Comparison of ENCODE assay signal across 1 cellular context in the genomic region with DNA sequence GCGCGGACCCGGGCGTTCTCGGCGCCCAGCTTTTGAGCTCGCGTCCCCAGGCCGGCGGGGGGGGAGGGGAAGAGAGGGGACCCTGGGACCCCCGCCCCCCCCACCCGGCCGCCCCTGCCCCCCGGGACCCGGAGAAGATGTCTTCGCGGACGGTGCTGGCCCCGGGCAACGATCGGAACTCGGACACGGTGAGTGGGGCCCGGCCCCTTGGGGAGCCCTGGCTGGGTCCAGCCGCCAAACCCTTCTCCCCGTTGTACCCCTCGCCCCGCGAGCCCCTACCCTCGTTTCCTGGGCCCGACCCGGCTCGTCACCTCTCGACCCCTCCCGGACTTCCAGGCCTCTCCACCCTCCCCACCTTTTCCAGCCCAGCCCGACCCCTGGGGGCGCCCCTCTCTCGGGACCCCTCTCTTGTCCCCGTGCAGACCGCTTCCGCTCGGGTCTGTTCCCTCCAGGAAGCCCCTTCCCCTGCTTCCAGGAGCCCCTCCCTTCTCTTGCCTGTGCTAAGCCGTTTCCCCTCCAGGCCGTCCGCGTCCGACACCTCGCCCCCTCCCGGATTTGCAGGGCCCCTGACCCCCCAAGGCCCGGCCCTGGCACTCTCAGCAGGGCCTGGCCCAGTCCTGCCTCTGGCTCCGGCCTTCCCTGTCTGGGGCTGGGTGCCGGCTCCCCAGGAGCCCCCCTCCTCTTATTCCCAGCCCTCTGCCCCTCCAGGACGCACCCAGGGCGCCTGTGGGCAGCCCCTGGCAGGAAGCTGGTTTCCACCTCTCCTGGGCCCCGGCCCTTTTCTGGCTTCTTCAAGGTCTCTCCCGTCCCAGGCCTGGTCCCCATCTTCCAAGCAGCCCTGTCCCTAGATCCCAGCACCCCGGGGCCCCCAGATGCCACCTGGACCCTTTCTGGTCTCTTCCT.
TF ChIP-seq lines count a peak whose summit lies in the region.

No MANE protein-coding gene starts in this region.

TF ChIP-seq in HepG2, 621 proteins besides CTCF, POLR2A, EP300 and RAD21 (continues in another document):
- TF ChIP-seq SALL1 (CRISPR knock-in tag; IDR thresholded peaks at IDR 0.05): no peak
- peak; percentile 69 for TF ChIP-seq PATZ1 (CRISPR knock-in tag; IDR thresholded peaks at IDR 0.05)
- no peak for TF ChIP-seq KMT2B (CRISPR knock-in tag; IDR thresholded peaks at IDR 0.05)
- no peak for TF ChIP-seq PITX1 (CRISPR knock-in tag; IDR thresholded peaks at IDR 0.05)
- TF ChIP-seq HNRNPUL1 (IDR thresholded peaks at IDR 0.05; ENCODE audit: low read depth, low read length): no peak
- no peak for TF ChIP-seq BRCA1 (CRISPR knock-in tag; IDR thresholded peaks at IDR 0.05)
- TF ChIP-seq, protein P1, sequence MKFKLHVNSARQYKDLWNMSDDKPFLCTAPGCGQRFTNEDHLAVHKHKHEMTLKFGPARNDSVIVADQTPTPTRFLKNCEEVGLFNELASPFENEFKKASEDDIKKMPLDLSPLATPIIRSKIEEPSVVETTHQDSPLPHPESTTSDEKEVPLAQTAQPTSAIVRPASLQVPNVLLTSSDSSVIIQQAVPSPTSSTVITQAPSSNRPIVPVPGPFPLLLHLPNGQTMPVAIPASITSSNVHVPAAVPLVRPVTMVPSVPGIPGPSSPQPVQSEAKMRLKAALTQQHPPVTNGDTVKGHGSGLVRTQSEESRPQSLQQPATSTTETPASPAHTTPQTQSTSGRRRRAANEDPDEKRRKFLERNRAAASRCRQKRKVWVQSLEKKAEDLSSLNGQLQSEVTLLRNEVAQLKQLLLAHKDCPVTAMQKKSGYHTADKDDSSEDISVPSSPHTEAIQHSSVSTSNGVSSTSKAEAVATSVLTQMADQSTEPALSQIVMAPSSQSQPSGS (CRISPR knock-in tag; IDR thresholded peaks at IDR 0.05): no peak
- TF ChIP-seq GATAD1 (CRISPR knock-in tag; IDR thresholded peaks at IDR 0.05): no peak
- TF ChIP-seq SUZ12 (IDR thresholded peaks at IDR 0.05; ENCODE audit: low read depth, low read length): no peak
- TF ChIP-seq RBFOX2 (IDR thresholded peaks at IDR 0.05; ENCODE audit: low read depth, low read length): 0 out of 2 replicates have a peak, but pooled peaks have one; percentile 19
- peak in 1 of 2 experiments; percentile 59; a peak in 2 of 4 replicates for TF ChIP-seq HMGXB4 (CRISPR knock-in tag; IDR thresholded peaks at IDR 0.05; ENCODE audit: borderline replicate concordance in 1 of 2, low read depth in 1 of 2)
- TF ChIP-seq POLR2AphosphoS5 (IDR thresholded peaks at IDR 0.05; ENCODE audit: low read depth, low read length): no peak
- no peak for TF ChIP-seq ZFP62 (CRISPR knock-in tag; IDR thresholded peaks at IDR 0.05)
- TF ChIP-seq HMGA1 (CRISPR knock-in tag; conservative IDR thresholded peaks at IDR 0.05): no peak
- no peak for TF ChIP-seq ZNF124 (CRISPR knock-in tag; IDR thresholded peaks at IDR 0.05)
- 0 out of 2 replicates have a peak, but pooled peaks have one; percentile 10 for TF ChIP-seq SNAPC4 (CRISPR knock-in tag; IDR thresholded peaks at IDR 0.05)
- 0 out of 2 replicates have a peak, but pooled peaks have one; percentile 16 for TF ChIP-seq MXD1 (CRISPR knock-in tag; IDR thresholded peaks at IDR 0.05)
- no peak for TF ChIP-seq ZNF44 (CRISPR knock-in tag; IDR thresholded peaks at IDR 0.05)
- TF ChIP-seq POLR2G (IDR thresholded peaks at IDR 0.05; ENCODE audit: low read depth, low read length): no peak
- no peak for TF ChIP-seq ZNF672 (CRISPR knock-in tag; IDR thresholded peaks at IDR 0.05)
- TF ChIP-seq ARHGAP35 (CRISPR knock-in tag; IDR thresholded peaks at IDR 0.05; ENCODE audit: borderline replicate concordance): no peak
- no peak for TF ChIP-seq ZNF562 (CRISPR knock-in tag; IDR thresholded peaks at IDR 0.05; ENCODE audit: borderline replicate concordance)
- no peak for TF ChIP-seq ARNT (IDR thresholded peaks at IDR 0.05)
- no peak for TF ChIP-seq XRCC5 (optimal IDR thresholded peaks at IDR 0.05; ENCODE audit: low read length)
- TF ChIP-seq ZFAT (CRISPR knock-in tag; conservative IDR thresholded peaks at IDR 0.05): no peak
- 0 out of 2 replicates have a peak, but pooled peaks have one; percentile 46 for TF ChIP-seq ZMAT3 (CRISPR knock-in tag; conservative IDR thresholded peaks at IDR 0.05)
- TF ChIP-seq SRSF1 (optimal IDR thresholded peaks at IDR 0.05; ENCODE audit: low read depth, low read length): peak; percentile 52
- 0 out of 2 replicates have a peak, but pooled peaks have one; percentile 43 for TF ChIP-seq ZBTB7A (CRISPR knock-in tag; IDR thresholded peaks at IDR 0.05)
- TF ChIP-seq TGIF2 (CRISPR knock-in tag; IDR thresholded peaks at IDR 0.05): no peak
- no peak; the same call in 1 of the 2 replicates for TF ChIP-seq KDM2A (CRISPR knock-in tag; IDR thresholded peaks at IDR 0.05; ENCODE audit: borderline replicate concordance, low read depth)
- TF ChIP-seq, protein P2, sequence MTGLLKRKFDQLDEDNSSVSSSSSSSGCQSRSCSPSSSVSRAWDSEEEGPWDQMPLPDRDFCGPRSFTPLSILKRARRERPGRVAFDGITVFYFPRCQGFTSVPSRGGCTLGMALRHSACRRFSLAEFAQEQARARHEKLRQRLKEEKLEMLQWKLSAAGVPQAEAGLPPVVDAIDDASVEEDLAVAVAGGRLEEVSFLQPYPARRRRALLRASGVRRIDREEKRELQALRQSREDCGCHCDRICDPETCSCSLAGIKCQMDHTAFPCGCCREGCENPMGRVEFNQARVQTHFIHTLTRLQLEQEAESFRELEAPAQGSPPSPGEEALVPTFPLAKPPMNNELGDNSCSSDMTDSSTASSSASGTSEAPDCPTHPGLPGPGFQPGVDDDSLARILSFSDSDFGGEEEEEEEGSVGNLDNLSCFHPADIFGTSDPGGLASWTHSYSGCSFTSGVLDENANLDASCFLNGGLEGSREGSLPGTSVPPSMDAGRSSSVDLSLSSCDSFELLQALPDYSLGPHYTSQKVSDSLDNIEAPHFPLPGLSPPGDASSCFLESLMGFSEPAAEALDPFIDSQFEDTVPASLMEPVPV (CRISPR knock-in tag; IDR thresholded peaks at IDR 0.05): no peak
- TF ChIP-seq CSRNP2 (CRISPR knock-in tag; conservative IDR thresholded peaks at IDR 0.05; ENCODE audit: low read depth): no peak
- TF ChIP-seq, protein P3, sequence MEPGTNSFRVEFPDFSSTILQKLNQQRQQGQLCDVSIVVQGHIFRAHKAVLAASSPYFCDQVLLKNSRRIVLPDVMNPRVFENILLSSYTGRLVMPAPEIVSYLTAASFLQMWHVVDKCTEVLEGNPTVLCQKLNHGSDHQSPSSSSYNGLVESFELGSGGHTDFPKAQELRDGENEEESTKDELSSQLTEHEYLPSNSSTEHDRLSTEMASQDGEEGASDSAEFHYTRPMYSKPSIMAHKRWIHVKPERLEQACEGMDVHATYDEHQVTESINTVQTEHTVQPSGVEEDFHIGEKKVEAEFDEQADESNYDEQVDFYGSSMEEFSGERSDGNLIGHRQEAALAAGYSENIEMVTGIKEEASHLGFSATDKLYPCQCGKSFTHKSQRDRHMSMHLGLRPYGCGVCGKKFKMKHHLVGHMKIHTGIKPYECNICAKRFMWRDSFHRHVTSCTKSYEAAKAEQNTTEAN (CRISPR knock-in tag; conservative IDR thresholded peaks at IDR 0.05): no peak
- TF ChIP-seq KAT2B (IDR thresholded peaks at IDR 0.05; ENCODE audit: borderline replicate concordance, low read depth, low read length): no peak
- TF ChIP-seq ZBTB7B (CRISPR knock-in tag; IDR thresholded peaks at IDR 0.05): peak; percentile 30; the same call in 1 of the 2 replicates
- TF ChIP-seq, protein P4, sequence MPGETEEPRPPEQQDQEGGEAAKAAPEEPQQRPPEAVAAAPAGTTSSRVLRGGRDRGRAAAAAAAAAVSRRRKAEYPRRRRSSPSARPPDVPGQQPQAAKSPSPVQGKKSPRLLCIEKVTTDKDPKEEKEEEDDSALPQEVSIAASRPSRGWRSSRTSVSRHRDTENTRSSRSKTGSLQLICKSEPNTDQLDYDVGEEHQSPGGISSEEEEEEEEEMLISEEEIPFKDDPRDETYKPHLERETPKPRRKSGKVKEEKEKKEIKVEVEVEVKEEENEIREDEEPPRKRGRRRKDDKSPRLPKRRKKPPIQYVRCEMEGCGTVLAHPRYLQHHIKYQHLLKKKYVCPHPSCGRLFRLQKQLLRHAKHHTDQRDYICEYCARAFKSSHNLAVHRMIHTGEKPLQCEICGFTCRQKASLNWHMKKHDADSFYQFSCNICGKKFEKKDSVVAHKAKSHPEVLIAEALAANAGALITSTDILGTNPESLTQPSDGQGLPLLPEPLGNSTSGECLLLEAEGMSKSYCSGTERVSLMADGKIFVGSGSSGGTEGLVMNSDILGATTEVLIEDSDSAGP (CRISPR knock-in tag; IDR thresholded peaks at IDR 0.05; ENCODE audit: borderline replicate concordance): peak; percentile 58; the same call in 1 of the 2 replicates
- 0 out of 2 replicates have a peak, but pooled peaks have one; percentile 39 for TF ChIP-seq ZNF558 (CRISPR knock-in tag; IDR thresholded peaks at IDR 0.05; ENCODE audit: borderline replicate concordance)
